ENCODE assay signal across 26 cellular contexts in genomic region chr9:125996671-125997509, GRCh38.
DNase-seq lines count a peak whose midpoint lies in the region; ATAC-seq, FAIRE-seq and TF ChIP-seq lines count a peak whose summit lies in the region.
"Had no signal": no experiment of that assay in that cellular context is flagged by ENCODE, and none has a peak within 500 bp of the region (broad histone marks: within the 10 kb centered on the region; RNA-seq: fewer than 3 reads in every experiment).

No MANE protein-coding gene starts in this region.

- no peak for ATAC-seq in SK-N-SH treated with all-trans-retinoic acid at 6 μM for 48 hours
- ATAC-seq: GM12878 had no signal

- H3K9me3 ChIP-seq in SK-N-SH (no peaks in the 10 kb centered on the region), kidney (ENCODE audit: control insufficient read depth in 1 of 2, low read length in 2 of 2) (no peaks in the 10 kb centered on the region)
- H3K9me3 ChIP-seq: BLaER1, Caco-2, HAP-1 had no signal

- intact Hi-C loops in CD14-positive monocyte (cut with micrococcal nuclease) (no loop called here), kidney (cut with DNase I) (no loop called here), posterior vena cava (cut with DNase I) (no loop called here)

- peak; percentile 21 for DNase-seq in SK-N-SH
- DNase-seq in CD14-positive monocyte (ENCODE audit: low spot score) = peak; percentile 17
- DNase-seq in kidney = peak; percentile 41
- peak; percentile 66 for DNase-seq in posterior vena cava (ENCODE audit: low spot score)
- DNase-seq in cerebellum (ENCODE audit: low spot score) = no peak
- no peak for DNase-seq in NCI-H82 (lab: John Stamatoyannopoulos, UW)
- DNase-seq in mucosa of gallbladder (ENCODE audit: low spot score) = no peak
- DNase-seq: ACHN; Caco-2; CD4-positive, alpha-beta memory T cell; DMS 273 treated with DMSO at 0.1 percent for 48 hours; DND-41; GM23248; KBM-7; MM.1S; NCI-H1048; NCI-H1417 treated with DMSO at 0.1 percent for 48 hours; NCI-H187 treated with DMSO at 0.1 percent for 48 hours; NCI-H2227 treated with DMSO at 0.1 percent for 48 hours; OCI-M1 had no signal

- no peak overlapping the region for H3K4me3 Mint-ChIP-seq in CD14-positive monocyte
- H3K4me3 Mint-ChIP-seq: CD4-positive, alpha-beta memory T cell had no signal

- no peak overlapping the region for H3K27ac Mint-ChIP-seq in CD14-positive monocyte
- H3K27ac Mint-ChIP-seq: CD4-positive, alpha-beta memory T cell had no signal

- H3K4me3 ChIP-seq in SK-N-SH (ENCODE audit: low read depth in 2 of 2, low read length in 1 of 2) (no peak overlapping the region), kidney (ENCODE audit: low read length in 2 of 2) (no peak overlapping the region)
- H3K4me3 ChIP-seq: BLaER1, GM12878, GM23248, HAP-1 had no signal

- H3K4me1 ChIP-seq in SK-N-SH (ENCODE audit: control insufficient read depth in 1 of 2, insufficient read depth in 2 of 2, low read depth in 1 of 2, low read length in 1 of 2) (peaks cover 0 to 21% of the 10 kb centered on the region in 2 experiments; a peak in 1 of 4 replicates), kidney (ENCODE audit: control insufficient read depth in 1 of 2, insufficient read depth in 1 of 2, low read depth in 1 of 2, low read length in 2 of 2) (no peaks in the 10 kb centered on the region)
- H3K4me1 ChIP-seq: Caco-2, HAP-1 had no signal

- no peak for TF ChIP-seq RAD21 in SK-N-SH (IDR thresholded peaks at IDR 0.05; ENCODE audit: low read length)

- peaks cover 0 to 2% (median 0%) of the 10 kb centered on the region in 7 donors for H3K9me3 Mint-ChIP-seq in CD14-positive monocyte

- H3K27ac ChIP-seq in SK-N-SH (ENCODE audit: low read depth in 2 of 2, low read length in 1 of 2) = no peak overlapping the region
- H3K27ac ChIP-seq in kidney (ENCODE audit: low read depth in 2 of 2, low read length in 2 of 2) = no peak overlapping the region
- H3K27ac ChIP-seq: 22Rv1, BLaER1, GM23248 had no signal

- no peak for TF ChIP-seq CTCF in SK-N-SH (IDR thresholded peaks at IDR 0.05)
- TF ChIP-seq CTCF in CD14-positive monocyte (IDR thresholded peaks at IDR 0.05) = no peak
- TF ChIP-seq CTCF in kidney (IDR thresholded peaks at IDR 0.05; ENCODE audit: borderline replicate concordance, extremely low read depth, insufficient read depth) = no peak

- no peaks in the 10 kb centered on the region for H3K27me3 ChIP-seq in SK-N-SH (ENCODE audit: insufficient read depth)
- H3K27me3 ChIP-seq: BLaER1 had no signal

- H2AFZ ChIP-seq in SK-N-SH (ENCODE audit: low read depth) = no peak overlapping the region
- H2AFZ ChIP-seq: GM23248 had no signal

- H3K9me2 ChIP-seq in SK-N-SH = no peaks in the 10 kb centered on the region

- H3K36me3 ChIP-seq in SK-N-SH (replicated peaks in 1 of 2; ENCODE audit: control insufficient read depth in 1 of 2, insufficient read depth in 2 of 2, low read length in 1 of 2) (no peaks in the 10 kb centered on the region), kidney (ENCODE audit: control insufficient read depth in 1 of 2, insufficient read depth in 2 of 2, low read length in 2 of 2) (no peaks in the 10 kb centered on the region)
- H3K36me3 ChIP-seq: BLaER1, HAP-1 had no signal

- H4K20me1 ChIP-seq in SK-N-SH (ENCODE audit: insufficient read depth) = no peaks in the 10 kb centered on the region
- H4K20me1 ChIP-seq: BLaER1 had no signal

- CTCF ChIA-PET in SK-N-SH (lab: Yijun Ruan, JAX) = no interaction called here

- no peaks in the 10 kb centered on the region for H3F3A ChIP-seq in SK-N-SH (replicated peaks; ENCODE audit: insufficient read depth)

- no peak for FAIRE-seq in kidney (lab: Jason Lieb, UNC)
- FAIRE-seq: GM12878, RCC 7860 had no signal

- TF ChIP-seq EP300 in SK-N-SH (IDR thresholded peaks at IDR 0.05; ENCODE audit: borderline replicate concordance in 1 of 2, low read depth in 1 of 2, low read length in 1 of 2) = no peak

- peaks cover 5% of the 10 kb centered on the region for H3K4me1 Mint-ChIP-seq in CD14-positive monocyte
- H3K4me1 Mint-ChIP-seq: CD4-positive, alpha-beta memory T cell had no signal

- peaks cover 0 to 8% (median 4%) of the 10 kb centered on the region in 3 donors for H3K27me3 Mint-ChIP-seq in CD14-positive monocyte (ENCODE audit: low read depth in 3 of 3)

- no peak overlapping the region for H3K4me2 ChIP-seq in SK-N-SH
- H3K4me2 ChIP-seq: BLaER1 had no signal

- no peaks in the 10 kb centered on the region for H3K36me3 Mint-ChIP-seq in CD14-positive monocyte
- H3K36me3 Mint-ChIP-seq: CD4-positive, alpha-beta memory T cell had no signal

- H3K9ac ChIP-seq in SK-N-SH (no peak overlapping the region), kidney (ENCODE audit: low read length in 2 of 2) (no peak overlapping the region)
- H3K9ac ChIP-seq: BLaER1, GM23248 had no signal

- H3K79me2 ChIP-seq in SK-N-SH (ENCODE audit: insufficient read depth) = no peaks in the 10 kb centered on the region

- 79% methylated on average over 17 of the region's 19 CpGs for WGBS in SK-N-SH (ENCODE audit: low lambda C conversion rate)

- POLR2A ChIA-PET in SK-N-SH (lab: Yijun Ruan, JAX) = no interaction called here

TF ChIP-seq in SK-N-SH, 30 proteins besides CTCF, POLR2A, EP300 and RAD21:
- TF ChIP-seq RXRA (IDR thresholded peaks at IDR 0.05; ENCODE audit: borderline replicate concordance, low read depth) (no peak), MEF2A (IDR thresholded peaks at IDR 0.05; ENCODE audit: borderline replicate concordance, low read depth) (no peak), JUND (IDR thresholded peaks at IDR 0.05) (no peak), YY1 (IDR thresholded peaks at IDR 0.05; ENCODE audit: low read depth) (no peak), TEAD4 (IDR thresholded peaks at IDR 0.05; ENCODE audit: borderline replicate concordance, insufficient read depth) (no peak)

TF ChIP-seq in SK-N-SH treated with all-trans-retinoic acid at 6 μM for 48 hours, 23 proteins besides CTCF, POLR2A, EP300 and RAD21:
- TF ChIP-seq POU6F1 (CRISPR knock-in tag; IDR thresholded peaks at IDR 0.05; ENCODE audit: borderline replicate concordance, low read depth) (no peak), BACH2 (CRISPR knock-in tag; IDR thresholded peaks at IDR 0.05; ENCODE audit: borderline replicate concordance) (no peak), CREB5 (CRISPR knock-in tag; IDR thresholded peaks at IDR 0.05; ENCODE audit: low read depth) (no peak), ZFP30 (CRISPR knock-in tag; IDR thresholded peaks at IDR 0.05) (no peak), SNAI2 (CRISPR knock-in tag; IDR thresholded peaks at IDR 0.05) (no peak), PPARA (CRISPR knock-in tag; IDR thresholded peaks at IDR 0.05; ENCODE audit: borderline replicate concordance) (no peak), TOX (CRISPR knock-in tag; IDR thresholded peaks at IDR 0.05; ENCODE audit: borderline replicate concordance) (no peak), ZC3H10 (CRISPR knock-in tag; IDR thresholded peaks at IDR 0.05) (no peak)

Comparison
In these comparisons a context has a peak if more than half of its experiments do, and no peak if none do; other contexts are left out.
1. DNase-seq: peak in SK-N-SH (single experiment), CD14-positive monocyte (single experiment), kidney (single experiment) and posterior vena cava (single experiment); none in cerebellum (single experiment), NCI-H82 (single experiment) and mucosa of gallbladder (single experiment).